In genomic region chr17:30237296-30238002, GRCh38 we compare ENCODE assay signal across 20 cellular contexts. TPM values are rescaled to one million over a fixed set of nuclear protein-coding genes. Genes with fewer than 3 reads are reported as not detected.
A peak's percentile ranks its signal among the peaks of the same experiment; 100 is the strongest.
DNase-seq lines count a peak whose midpoint lies in the region; ATAC-seq and TF ChIP-seq lines count a peak whose summit lies in the region.
"Had no signal": no experiment of that assay in that cellular context is flagged by ENCODE, and none has a peak within 500 bp of the region (broad histone marks: within the 10 kb centered on the region; RNA-seq: fewer than 3 reads in every experiment).

No MANE protein-coding gene starts in this region.

- H3K9me3 ChIP-seq in upper lobe of right lung (no peaks in the 10 kb centered on the region), psoas muscle (no peaks in the 10 kb centered on the region)
- H3K9me3 ChIP-seq: breast epithelium, testis had no signal

- no peak overlapping the region for H3K27ac ChIP-seq in coronary artery
- peak overlapping the region; percentile 4 for H3K27ac ChIP-seq in upper lobe of right lung
- H3K27ac ChIP-seq in psoas muscle, result no peak overlapping the region
- H3K27ac ChIP-seq: breast epithelium, hepatocyte, SK-N-MC, testis had no signal

- H3K9me3 Mint-ChIP-seq in natural killer cell (no peaks in the 10 kb centered on the region), nephron progenitor cell (peaks cover 21% of the 10 kb centered on the region)
- H3K9me3 Mint-ChIP-seq in natural killer cell treated with Interleukin-12 subunit alpha and Interleukin-12 subunit beta and Interleukin-15 and Interleukin-18, amount 100 ng/mL, for 72 hours, result no peaks in the 10 kb centered on the region
- H3K9me3 Mint-ChIP-seq in activated CD8-positive, alpha-beta T cell treated with anti-CD3 and anti-CD28 coated beads for 36 hours, result no peaks in the 10 kb centered on the region
- H3K9me3 Mint-ChIP-seq: CD4-positive, alpha-beta T cell; stimulated activated effector memory CD8-positive, alpha-beta T cell treated with anti-CD3 and anti-CD28 coated beads, Interleukin-12 subunit alpha, Interleukin-12 subunit beta, amount 100 ng/mL, for 72 hours had no signal

- ATAC-seq in natural killer cell (peak in 1 of 3 donors; percentile 37), upper lobe of right lung (peak; percentile 12), psoas muscle (no peak), GM18517 (IDR thresholded peaks at IDR 0.05; ENCODE audit: unreplicated experiment) (no peak)
- ATAC-seq in natural killer cell treated with Interleukin-12 subunit alpha and Interleukin-12 subunit beta and Interleukin-15 and Interleukin-18, amount 100 ng/mL, for 72 hours, result no peak
- no peak for ATAC-seq in activated CD8-positive, alpha-beta T cell treated with anti-CD3 and anti-CD28 coated beads for 36 hours
- ATAC-seq: stimulated activated effector memory CD8-positive, alpha-beta T cell treated with anti-CD3 and anti-CD28 coated beads, Interleukin-12 subunit alpha, Interleukin-12 subunit beta, amount 100 ng/mL, for 72 hours had no signal

- intact Hi-C loops in natural killer cell (cut with micrococcal nuclease), result loop anchor here (5.0 kb wide), 1 partner anchor 110 kb away; no protein-coding TSS in a partner anchor
- intact Hi-C loops in upper lobe of right lung (cut with DNase I), result no loop called here
- intact Hi-C loops in activated CD8-positive, alpha-beta T cell treated with anti-CD3 and anti-CD28 coated beads for 36 hours (cut with micrococcal nuclease), result no loop called here
- intact Hi-C loops in psoas muscle (cut with DNase I), result no loop called here

- H3K36me3 Mint-ChIP-seq in natural killer cell (no peaks in the 10 kb centered on the region), nephron progenitor cell (ENCODE audit: low read depth) (peaks cover 5% of the 10 kb centered on the region)
- H3K36me3 Mint-ChIP-seq in natural killer cell treated with Interleukin-12 subunit alpha and Interleukin-12 subunit beta and Interleukin-15 and Interleukin-18, amount 100 ng/mL, for 72 hours, result no peaks in the 10 kb centered on the region
- no peaks in the 10 kb centered on the region for H3K36me3 Mint-ChIP-seq in activated CD8-positive, alpha-beta T cell treated with anti-CD3 and anti-CD28 coated beads for 36 hours (ENCODE audit: low read depth)

- CTCF ChIA-PET in activated CD8-positive, alpha-beta T cell treated with anti-CD3 and anti-CD28 coated beads for 36 hours (lab: Charles Lee), result interaction anchor here (1.0 to 3.5 kb wide), 6 partner anchors 8 to 133 kb away, joined by 3 to 23 read pairs (median 4); no protein-coding TSS in a partner anchor

- H3K4me1 Mint-ChIP-seq in natural killer cell, result peaks cover 13 to 54% of the 10 kb centered on the region in 2 donors
- H3K4me1 Mint-ChIP-seq in natural killer cell treated with Interleukin-12 subunit alpha and Interleukin-12 subunit beta and Interleukin-15 and Interleukin-18, amount 100 ng/mL, for 72 hours (ENCODE audit: low read depth in 2 of 2), result peaks cover 12 to 23% of the 10 kb centered on the region in 2 donors
- H3K4me1 Mint-ChIP-seq in nephron progenitor cell, result peaks cover 39% of the 10 kb centered on the region
- peaks cover 21% of the 10 kb centered on the region for H3K4me1 Mint-ChIP-seq in activated CD8-positive, alpha-beta T cell treated with anti-CD3 and anti-CD28 coated beads for 36 hours (ENCODE audit: low read depth)

- H3K4me3 ChIP-seq in coronary artery (no peak overlapping the region), upper lobe of right lung (peak overlapping the region; percentile 23), psoas muscle (no peak overlapping the region)
- H3K4me3 ChIP-seq: hepatocyte, SK-N-MC, testis had no signal

- H3K4me3 Mint-ChIP-seq in natural killer cell (peak overlapping the region; percentile 6), nephron progenitor cell (peak overlapping the region; percentile 79)
- no peak overlapping the region for H3K4me3 Mint-ChIP-seq in natural killer cell treated with Interleukin-12 subunit alpha and Interleukin-12 subunit beta and Interleukin-15 and Interleukin-18, amount 100 ng/mL, for 72 hours
- H3K4me3 Mint-ChIP-seq in activated CD8-positive, alpha-beta T cell treated with anti-CD3 and anti-CD28 coated beads for 36 hours, result no peak overlapping the region

- 16 to 22% (median 20%) methylated on average over 18 to 21 of the region's 21 CpGs for WGBS in psoas muscle, 3 donors

- TF ChIP-seq CTCF in natural killer cell (IDR thresholded peaks at IDR 0.05) (no peak), coronary artery (IDR thresholded peaks at IDR 0.05) (no peak), nephron progenitor cell (IDR thresholded peaks at IDR 0.05) (no peak), upper lobe of right lung (IDR thresholded peaks at IDR 0.05) (no peak), psoas muscle (IDR thresholded peaks at IDR 0.05) (no peak)
- no peak for TF ChIP-seq CTCF in activated CD8-positive, alpha-beta T cell treated with anti-CD3 and anti-CD28 coated beads for 36 hours (IDR thresholded peaks at IDR 0.05)

- H3K4me1 ChIP-seq in upper lobe of right lung, result peaks cover 23% of the 10 kb centered on the region
- H3K4me1 ChIP-seq in psoas muscle, result peaks cover 7% of the 10 kb centered on the region

- POLR2A ChIA-PET in activated CD8-positive, alpha-beta T cell treated with anti-CD3 and anti-CD28 coated beads for 36 hours (lab: Charles Lee), result no interaction called here

- H3K27me3 ChIP-seq in upper lobe of right lung, result peaks cover 35% of the 10 kb centered on the region
- peaks cover 3 to 60% (median 23%) of the 10 kb centered on the region in 3 donors for H3K27me3 ChIP-seq in psoas muscle (ENCODE audit: insufficient read depth in 3 of 3, low read length in 2 of 3)
- H3K27me3 ChIP-seq: testis had no signal

- H3K36me3 ChIP-seq in upper lobe of right lung (no peaks in the 10 kb centered on the region), psoas muscle (ENCODE audit: insufficient read depth in 1 of 2, low read depth in 1 of 2) (no peaks in the 10 kb centered on the region)
- H3K36me3 ChIP-seq: breast epithelium had no signal

- H3K27ac Mint-ChIP-seq in natural killer cell (no peak overlapping the region), nephron progenitor cell (no peak overlapping the region)
- H3K27ac Mint-ChIP-seq in natural killer cell treated with Interleukin-12 subunit alpha and Interleukin-12 subunit beta and Interleukin-15 and Interleukin-18, amount 100 ng/mL, for 72 hours, result no peak overlapping the region
- H3K27ac Mint-ChIP-seq in activated CD8-positive, alpha-beta T cell treated with anti-CD3 and anti-CD28 coated beads for 36 hours, result no peak overlapping the region
- H3K27ac Mint-ChIP-seq: CD4-positive, alpha-beta T cell; stimulated activated effector memory CD8-positive, alpha-beta T cell treated with anti-CD3 and anti-CD28 coated beads, Interleukin-12 subunit alpha, Interleukin-12 subunit beta, amount 100 ng/mL, for 72 hours had no signal

- H3K27me3 Mint-ChIP-seq in natural killer cell (ENCODE audit: low read depth in 2 of 2) (peaks cover 36 to 37% of the 10 kb centered on the region in 2 donors), nephron progenitor cell (ENCODE audit: low read depth, poor library complexity) (peaks cover 97% of the 10 kb centered on the region)
- peaks cover 41 to 49% of the 10 kb centered on the region in 2 donors for H3K27me3 Mint-ChIP-seq in natural killer cell treated with Interleukin-12 subunit alpha and Interleukin-12 subunit beta and Interleukin-15 and Interleukin-18, amount 100 ng/mL, for 72 hours
- H3K27me3 Mint-ChIP-seq in activated CD8-positive, alpha-beta T cell treated with anti-CD3 and anti-CD28 coated beads for 36 hours, result peaks cover 53% of the 10 kb centered on the region

- DNase-seq in natural killer cell (no peak), coronary artery (ENCODE audit: low spot score) (peak; percentile 53), nephron progenitor cell (no peak), upper lobe of right lung (no peak), psoas muscle (no peak)
- no peak for DNase-seq in natural killer cell treated with Interleukin-12 subunit alpha and Interleukin-12 subunit beta and Interleukin-15 and Interleukin-18, amount 100 ng/mL, for 72 hours (ENCODE audit: low spot score)
- no peak for DNase-seq in activated CD8-positive, alpha-beta T cell treated with anti-CD3 and anti-CD28 coated beads for 36 hours
- DNase-seq: activated CD4-positive, alpha-beta T cell treated with anti-CD3 and anti-CD28 coated beads for 1 hour; activated effector memory CD4-positive, alpha-beta T cell treated with Interleukin-2 at 50 U/mL for 16 hours; CD4-positive, alpha-beta T cell; NCI-H2029; NK-92 treated with Interleukin-12 subunit alpha and Interleukin-12 subunit beta, amount 100 ng/mL, for 24 hours had no signal

RNA-seq across cellular contexts. Expression of gene SLC6A4, which starts 2.0 kb away (rescaled TPM):
- total RNA-seq in natural killer cell (1 to 10 TPM in 1 of 3 donors, under 1 TPM in 2; 0.43 to 3.5 (median 0.58) TPM), upper lobe of right lung (72.9 TPM), psoas muscle (not detected)
- total RNA-seq in natural killer cell treated with Interleukin-12 subunit alpha and Interleukin-12 subunit beta and Interleukin-15 and Interleukin-18, amount 100 ng/mL, for 72 hours, result under 1 TPM in 1 of 2 donors, not detected in 1; 0.12 TPM
- not detected for total RNA-seq in activated CD8-positive, alpha-beta T cell treated with anti-CD3 and anti-CD28 coated beads for 36 hours
- polyA plus RNA-seq in psoas muscle, result under 1 TPM in 2 of 3 donors, not detected in 1; 0.01 to 0.06 TPM
- total RNA-seq: CD4-positive, alpha-beta T cell; fibroblast of villous mesenchyme; mesenteric fat pad had no signal

RNA-seq across cellular contexts. Expression of gene BLMH, which starts 54.3 kb away (rescaled TPM):
- total RNA-seq in natural killer cell (10 to 100 TPM; 44.8 to 52.8 (median 46.7) TPM), upper lobe of right lung (26.0 TPM), psoas muscle (10 to 100 TPM; 21.2 to 29.2 (median 23.8) TPM)
- total RNA-seq in natural killer cell treated with Interleukin-12 subunit alpha and Interleukin-12 subunit beta and Interleukin-15 and Interleukin-18, amount 100 ng/mL, for 72 hours, result 10 to 100 TPM; 52.5 to 97.5 TPM
- 10 to 100 TPM; 75.9 to 78.6 TPM for total RNA-seq in activated CD8-positive, alpha-beta T cell treated with anti-CD3 and anti-CD28 coated beads for 36 hours
- 10 to 100 TPM; 17.0 to 33.0 (median 17.6) TPM for polyA plus RNA-seq in psoas muscle

Comparison
In these comparisons a context has a peak if more than half of its experiments do, and no peak if none do; other contexts are left out.
1. H3K4me3 Mint-ChIP-seq: peak in natural killer cell (single experiment) and nephron progenitor cell (single experiment); none in natural killer cell treated with Interleukin-12 subunit alpha and Interleukin-12 subunit beta and Interleukin-15 and Interleukin-18, amount 100 ng/mL, for 72 hours (single experiment) and activated CD8-positive, alpha-beta T cell treated with anti-CD3 and anti-CD28 coated beads for 36 hours (single experiment).
2. RNA of gene SLC6A4, which starts 2.0 kb away (total RNA-seq): 72.9 TPM in upper lobe of right lung (single experiment); 0.43 to 3.5 TPM in natural killer cell, 0.12 TPM in natural killer cell treated with Interleukin-12 subunit alpha and Interleukin-12 subunit beta and Interleukin-15 and Interleukin-18, amount 100 ng/mL, for 72 hours, not detected in activated CD8-positive, alpha-beta T cell treated with anti-CD3 and anti-CD28 coated beads for 36 hours and not detected in psoas muscle; every median in the first group is over 10 times any median in the second.